In genomic region chr1:219669042-219669441, GRCh38 we compare ENCODE assay signal across 24 cellular contexts. TPM values are rescaled to one million over a fixed set of nuclear protein-coding genes. Genes with fewer than 3 reads are reported as not detected.
DNase-seq lines count a peak whose midpoint lies in the region; ATAC-seq, FAIRE-seq and TF ChIP-seq lines count a peak whose summit lies in the region.
"Had no signal": no experiment of that assay in that cellular context is flagged by ENCODE, and none has a peak within 500 bp of the region (broad histone marks: within the 10 kb centered on the region; RNA-seq: fewer than 3 reads in every experiment).

No MANE protein-coding gene starts in this region.

- WGBS in small intestine, 3 donors: 11 to 47% (median 28%) methylated on average over 4 of the region's 4 CpGs

- H3K9me3 ChIP-seq in HCT116 (ENCODE audit: control insufficient read depth in 1 of 2, insufficient read depth in 1 of 2, low read depth in 1 of 2, low read length in 2 of 2) (no peaks in the 10 kb centered on the region), PC-3 (ENCODE audit: low read length) (no peaks in the 10 kb centered on the region), small intestine (ENCODE audit: control insufficient read depth, low read depth) (no peaks in the 10 kb centered on the region), uterus (no peaks in the 10 kb centered on the region)
- H3K9me3 ChIP-seq: BLaER1 treated with 17β-estradiol and CSF1 and Interleukin-3, amounts not matched to agents 10 nM and 100 nM; Caco-2 had no signal

- no peaks in the 10 kb centered on the region for H3K4me1 ChIP-seq in HCT116 (ENCODE audit: control insufficient read depth in 1 of 2, insufficient read depth in 2 of 2, low read length in 2 of 2)
- H3K4me1 ChIP-seq in PC-3 (ENCODE audit: insufficient read depth, low read length): peaks cover 45% of the 10 kb centered on the region
- no peaks in the 10 kb centered on the region for H3K4me1 ChIP-seq in small intestine (ENCODE audit: control insufficient read depth in 2 of 2, insufficient read depth in 1 of 2, low read depth in 1 of 2, low read length in 1 of 2)
- H3K4me1 ChIP-seq in uterus: no peaks in the 10 kb centered on the region
- H3K4me1 ChIP-seq: BLaER1 treated with 17β-estradiol and CSF1 and Interleukin-3, amounts not matched to agents 10 nM and 100 nM; Caco-2 had no signal

- RAD21 ChIA-PET in HCT116 (lab: Charles Lee; ENCODE audit: low non-redundant PET in 1 of 2, low total read pairs in 2 of 2, uncharacterized antibody in 2 of 2, unreplicated experiment in 2 of 2): no interaction called here

- intact Hi-C loops in HCT116 (cut with micrococcal nuclease) (loop anchor here (10.0 kb wide), 2 partner anchors 464 to 604 kb away; no protein-coding TSS in a partner anchor), PC-3 (cut with micrococcal nuclease) (loop anchor here (10.0 kb wide), 1 partner anchor 604 kb away; no protein-coding TSS in a partner anchor), uterus (cut with DNase I; ENCODE audit: low total_unique reads) (no loop called here)

- FAIRE-seq in small intestine (lab: Jason Lieb, UNC): no peak
- FAIRE-seq: A204.1, D721Med, G401.6, GM12891, GM19239 had no signal

- H4K20me1 ChIP-seq in HCT116 (ENCODE audit: insufficient read depth) (no peaks in the 10 kb centered on the region), PC-3 (ENCODE audit: low read length) (no peaks in the 10 kb centered on the region)
- H4K20me1 ChIP-seq: BLaER1 treated with 17β-estradiol and CSF1 and Interleukin-3, amounts not matched to agents 10 nM and 100 nM had no signal

- no peak for DNase-seq in HCT116 (ENCODE audit: low read depth, low spot score)
- DNase-seq in PC-3: peak; percentile 56
- DNase-seq in mucosa of gallbladder (ENCODE audit: low spot score): peak; percentile 11
- DNase-seq in small intestine: peak; percentile 30
- DNase-seq in 8988T: no peak
- no peak for DNase-seq in uterus
- no peak for DNase-seq in dedifferentiated amniotic fluid mesenchymal stem cell (ENCODE audit: extremely low spot score)
- DNase-seq: ACHN; AML-193; Caco-2; Calu3; CD4-positive, alpha-beta T cell; CD8-positive, alpha-beta T cell; DMS79 treated with DMSO at 0.1 percent for 48 hours; GF-D8 had no signal

- no peak for TF ChIP-seq CTCF in HCT116 (IDR thresholded peaks at IDR 0.05 in 2 of 3, conservative IDR thresholded peaks at IDR 0.05 in 1 of 3; ENCODE audit: borderline replicate concordance in 1 of 3, insufficient read depth in 1 of 3, low read depth in 2 of 3, low read length in 2 of 3)
- no peak for TF ChIP-seq CTCF in PC-3 (conservative IDR thresholded peaks at IDR 0.05; ENCODE audit: low read depth, low read length)
- no peak for TF ChIP-seq CTCF in uterus (IDR thresholded peaks at IDR 0.05)

- POLR2A ChIA-PET in HCT116 (lab: Charles Lee) (no interaction called here), PC-3 (lab: Charles Lee; ENCODE audit: unreplicated experiment) (no interaction called here)

- BruUV-seq in HCT116 (replicated peaks; lab: Mats Ljungman, UMichigan) (no TSS peak), PC-3 (replicated peaks; lab: Mats Ljungman, UMichigan) (no TSS peak)

- H3K9me2 ChIP-seq in HCT116 (ENCODE audit: insufficient read depth) (no peaks in the 10 kb centered on the region), PC-3 (replicated peaks; ENCODE audit: low read length) (no peaks in the 10 kb centered on the region)

- CTCF ChIA-PET in HCT116 (lab: Charles Lee): interaction anchor here (1.5 to 2.5 kb wide), 2 partner anchors 8 to 144 kb away, joined by 5 to 9 read pairs; no protein-coding TSS in a partner anchor
- CTCF ChIA-PET in PC-3 (lab: Charles Lee): interaction anchor here (3.5 kb wide), 1 partner anchor 143 kb away, joined by 15 read pairs; no protein-coding TSS in a partner anchor

- 0 out of 2 replicates have a peak, but pooled peaks cover 4% of the 10 kb centered on the region for H3K27me3 ChIP-seq in HCT116 (ENCODE audit: insufficient read depth, low read length)
- H3K27me3 ChIP-seq in PC-3 (ENCODE audit: low read length): no peaks in the 10 kb centered on the region
- no peaks in the 10 kb centered on the region for H3K27me3 ChIP-seq in small intestine (ENCODE audit: control insufficient read depth in 2 of 2, insufficient read depth in 2 of 2, low read length in 2 of 2)
- no peaks in the 10 kb centered on the region for H3K27me3 ChIP-seq in uterus
- H3K27me3 ChIP-seq: BLaER1 treated with 17β-estradiol and CSF1 and Interleukin-3, amounts not matched to agents 10 nM and 100 nM had no signal

- H3F3A ChIP-seq in PC-3 (ENCODE audit: low read length, unreplicated experiment): peaks cover 12% of the 10 kb centered on the region

- ATAC-seq in HCT116: no peak
- ATAC-seq in PC-3: no peak
- ATAC-seq: CD8-positive, alpha-beta T cell had no signal

- H2AFZ ChIP-seq in HCT116 (ENCODE audit: low read depth, low read length, poor library complexity, severe bottlenecking) (no peak overlapping the region), PC-3 (ENCODE audit: low read length) (no peak overlapping the region)

- H3K27ac ChIP-seq in HCT116 (ENCODE audit: low read depth, low read length) (no peak overlapping the region; the same call in 1 of the 2 replicates), PC-3 (ENCODE audit: low read length) (peak overlapping the region; percentile 84; the same call in 1 of the 2 replicates), small intestine (ENCODE audit: low read depth in 1 of 2, low read length in 1 of 2) (no peak overlapping the region), uterus (no peak overlapping the region)
- H3K27ac ChIP-seq: 22Rv1; BLaER1 treated with 17β-estradiol and CSF1 and Interleukin-3, amounts not matched to agents 10 nM and 100 nM; C4-2B had no signal

- H3K4me2 ChIP-seq in HCT116 (ENCODE audit: low read length): no peak overlapping the region
- H3K4me2 ChIP-seq in PC-3 (ENCODE audit: low read length): peak overlapping the region; percentile 64; the same call in 1 of the 2 replicates
- H3K4me2 ChIP-seq: BLaER1 treated with 17β-estradiol and CSF1 and Interleukin-3, amounts not matched to agents 10 nM and 100 nM had no signal

- TF ChIP-seq POLR2A in HCT116 (IDR thresholded peaks at IDR 0.05; ENCODE audit: borderline replicate concordance, extremely low read depth, insufficient read depth, insufficient read length) (no peak), uterus (IDR thresholded peaks at IDR 0.05) (no peak)

- no peak overlapping the region for H3K9ac ChIP-seq in HCT116 (ENCODE audit: low read length)
- no peak overlapping the region for H3K9ac ChIP-seq in PC-3 (ENCODE audit: low read length)
- H3K9ac ChIP-seq: BLaER1 treated with 17β-estradiol and CSF1 and Interleukin-3, amounts not matched to agents 10 nM and 100 nM had no signal

- H3K4me3 ChIP-seq in HCT116 (replicated peaks in 1 of 2; ENCODE audit: low read depth in 1 of 2, low read length in 2 of 2) (no peak overlapping the region), PC-3 (ENCODE audit: low read length) (no peak overlapping the region), small intestine (ENCODE audit: low read depth in 1 of 2, low read length in 2 of 2) (no peak overlapping the region), uterus (no peak overlapping the region)
- H3K4me3 ChIP-seq: BLaER1 treated with 17β-estradiol and CSF1 and Interleukin-3, amounts not matched to agents 10 nM and 100 nM had no signal

- TF ChIP-seq RAD21 in HCT116 (IDR thresholded peaks at IDR 0.05; ENCODE audit: low read depth): no peak

- H3K36me3 ChIP-seq in HCT116 (ENCODE audit: control insufficient read depth in 1 of 2, insufficient read depth in 2 of 2, low read length in 2 of 2) (no peaks in the 10 kb centered on the region), PC-3 (ENCODE audit: low read depth, low read length) (no peaks in the 10 kb centered on the region), small intestine (ENCODE audit: control insufficient read depth in 2 of 2, insufficient read depth in 2 of 2, low read length in 2 of 2) (no peaks in the 10 kb centered on the region), uterus (no peaks in the 10 kb centered on the region)
- H3K36me3 ChIP-seq: BLaER1 treated with 17β-estradiol and CSF1 and Interleukin-3, amounts not matched to agents 10 nM and 100 nM had no signal

- no peaks in the 10 kb centered on the region for H3K79me2 ChIP-seq in HCT116 (ENCODE audit: insufficient read depth, low read length)
- no peaks in the 10 kb centered on the region for H3K79me2 ChIP-seq in PC-3 (ENCODE audit: low read length)

TF ChIP-seq in HCT116, 20 proteins besides CTCF, POLR2A, EP300 and RAD21:
- no peak for TF ChIP-seq SIN3A (IDR thresholded peaks at IDR 0.05; ENCODE audit: low read depth)
- TF ChIP-seq TCF7L2 (IDR thresholded peaks at IDR 0.05; ENCODE audit: borderline replicate concordance, extremely low read depth, insufficient read depth, insufficient read length): peak; percentile 94
- TF ChIP-seq REST (IDR thresholded peaks at IDR 0.05; ENCODE audit: low read depth): no peak
- no peak for TF ChIP-seq EZH2 (IDR thresholded peaks at IDR 0.05)

RNA-seq across cellular contexts. Expression of gene ZC3H11B, which starts 56.1 kb away (rescaled TPM):
- not detected for total RNA-seq in HCT116 (2021; ENCODE audit: unreplicated experiment)
- 0.04 TPM in 2 replicates for polyA plus RNA-seq in HCT116 (2012)
- total RNA-seq in PC-3 (2014; rRNA removed): not detected in 2 replicates
- 0.52 TPM for total RNA-seq in mucosa of gallbladder
- polyA plus RNA-seq in small intestine: under 1 TPM in 1 of 3 donors, not detected in 2; 0.06 TPM
- total RNA-seq in uterus: 1 to 10 TPM in 1 of 4 donors, under 1 TPM in 1, not detected in 2; 0.48 to 1.3 TPM
- total RNA-seq: Caco-2, Calu3 had no signal
- polyA plus RNA-seq: BJ had no signal

Comparison
In these comparisons a context has a peak if more than half of its experiments do, and no peak if none do; other contexts are left out.
1. DNase-seq: peak in PC-3 (single experiment), mucosa of gallbladder (single experiment) and small intestine (single experiment); none in HCT116 (single experiment), 8988T (single experiment), uterus (0 of 2) and dedifferentiated amniotic fluid mesenchymal stem cell (single experiment).